8 cellular contexts compared by ENCODE assay signal in genomic region chr10:56622335-56622973, GRCh38.
DNase-seq lines count a peak whose midpoint lies in the region; ATAC-seq and TF ChIP-seq lines count a peak whose summit lies in the region.

No MANE protein-coding gene starts in this region.

- WGBS in heart right ventricle, 2 donors = 72 to 75% methylated on average over 2 of the region's 2 CpGs
- 42 to 53% methylated on average over 2 of the region's 2 CpGs for WGBS in transverse colon (ENCODE audit: low coverage in 1 of 2), 2 donors

- no peak overlapping the region for H3K4me3 Mint-ChIP-seq in T-helper 2 cell treated with Interferon-gamma antibody and Interleukin-4, amounts not matched to agents 5 μg/mL and 100 μg/mL, for 36 hours

- intact Hi-C loops in heart right ventricle (cut with DNase I) (no loop called here), cardiac septum (cut with DNase I) (no loop called here), transverse colon (cut with DNase I; ENCODE audit: low total_unique reads) (no loop called here)

- H3K36me3 ChIP-seq in heart right ventricle (no peaks in the 10 kb centered on the region), parathyroid adenoma (ENCODE audit: control insufficient read depth, insufficient read depth, low read length) (no peaks in the 10 kb centered on the region), transverse colon (no peaks in the 10 kb centered on the region)

- H3K9me3 ChIP-seq in heart right ventricle = no peaks in the 10 kb centered on the region
- H3K9me3 ChIP-seq in parathyroid adenoma (ENCODE audit: control insufficient read depth, low read length) = no peaks in the 10 kb centered on the region
- H3K9me3 ChIP-seq in transverse colon = no peaks in the 10 kb centered on the region

- ATAC-seq in heart right ventricle = no peak
- ATAC-seq in HG02981 (IDR thresholded peaks at IDR 0.05; ENCODE audit: unreplicated experiment) = peak; percentile 80

- H3K4me3 ChIP-seq in heart right ventricle = peak overlapping the region in 7 of 10 donors; percentile 11 to 32 (median 17)
- H3K4me3 ChIP-seq in parathyroid adenoma (ENCODE audit: low read depth, low read length) = no peak overlapping the region
- peak overlapping the region in 2 of 4 donors; percentile 1 to 17 for H3K4me3 ChIP-seq in transverse colon

- H3K9me3 Mint-ChIP-seq in T-helper 2 cell treated with Interferon-gamma antibody and Interleukin-4, amounts not matched to agents 5 μg/mL and 100 μg/mL, for 36 hours = peaks cover 16% of the 10 kb centered on the region

- H2AFZ ChIP-seq in parathyroid adenoma = no peak overlapping the region

- H3K36me3 Mint-ChIP-seq in T-helper 2 cell treated with Interferon-gamma antibody and Interleukin-4, amounts not matched to agents 5 μg/mL and 100 μg/mL, for 36 hours (ENCODE audit: low read depth) = no peaks in the 10 kb centered on the region

- DNase-seq in heart right ventricle (no peak), cardiac septum (ENCODE audit: low spot score) (no peak), OCI-M1 (lab: John Stamatoyannopoulos, UW) (peak; percentile 83), transverse colon (no peak), NCI-H128 (lab: John Stamatoyannopoulos, UW; ENCODE audit: unreplicated experiment) (no peak)
- no peak for DNase-seq in T-helper 2 cell treated with Interferon-gamma antibody and Interleukin-4, amounts not matched to agents 5 μg/mL and 100 μg/mL, for 36 hours (ENCODE audit: low spot score)

- H3K9ac ChIP-seq in parathyroid adenoma = no peak overlapping the region

- no peak for TF ChIP-seq CTCF in heart right ventricle (IDR thresholded peaks at IDR 0.05)
- no peak for TF ChIP-seq CTCF in parathyroid adenoma (IDR thresholded peaks at IDR 0.05)
- no peak for TF ChIP-seq CTCF in transverse colon (IDR thresholded peaks at IDR 0.05)

- H3K27me3 ChIP-seq in heart right ventricle = no peaks in the 10 kb centered on the region
- no peaks in the 10 kb centered on the region for H3K27me3 ChIP-seq in parathyroid adenoma (ENCODE audit: control insufficient read depth, insufficient read depth, low read length)
- H3K27me3 ChIP-seq in transverse colon = no peaks in the 10 kb centered on the region

- in situ Hi-C loops in transverse colon (cut with MboI; ENCODE audit: low pct_ligation_motif_present in 1 of 4, low pct_unique_long_range_greater_than_20kb in 1 of 4, low sequenced_read_pairs in 3 of 4) = no loop called here

- no peak overlapping the region for H3K27ac Mint-ChIP-seq in T-helper 2 cell treated with Interferon-gamma antibody and Interleukin-4, amounts not matched to agents 5 μg/mL and 100 μg/mL, for 36 hours

- no peak for TF ChIP-seq POLR2A in transverse colon (IDR thresholded peaks at IDR 0.05)

- no peak for TF ChIP-seq EP300 in transverse colon (IDR thresholded peaks at IDR 0.05; ENCODE audit: low read depth)

- H3K4me2 ChIP-seq in parathyroid adenoma (ENCODE audit: low read length) = peak overlapping the region; percentile 16

- no peaks in the 10 kb centered on the region for H3K79me2 ChIP-seq in parathyroid adenoma

- H3K4me1 ChIP-seq in heart right ventricle (peaks cover 0 to 8% (median 0%) of the 10 kb centered on the region in 9 donors), parathyroid adenoma (no peaks in the 10 kb centered on the region), transverse colon (peaks cover 0 to 6% (median 0%) of the 10 kb centered on the region in 4 donors)

- H3K27ac ChIP-seq in heart right ventricle (peak overlapping the region in 1 of 10 donors; percentile 12), parathyroid adenoma (no peak overlapping the region), transverse colon (no peak overlapping the region)

- no peaks in the 10 kb centered on the region for H3K27me3 Mint-ChIP-seq in T-helper 2 cell treated with Interferon-gamma antibody and Interleukin-4, amounts not matched to agents 5 μg/mL and 100 μg/mL, for 36 hours (ENCODE audit: low read depth)

- H3K4me1 Mint-ChIP-seq in T-helper 2 cell treated with Interferon-gamma antibody and Interleukin-4, amounts not matched to agents 5 μg/mL and 100 μg/mL, for 36 hours (ENCODE audit: low read depth) = no peaks in the 10 kb centered on the region
